Comparison of ENCODE assay signal across 8 cellular contexts in genomic region chr14:91873476-91874265, GRCh38. TPM values are rescaled to one million over a fixed set of nuclear protein-coding genes. Genes with fewer than 3 reads are reported as not detected.
A peak's percentile ranks its signal among the peaks of the same experiment; 100 is the strongest.
DNase-seq lines count a peak whose midpoint lies in the region; ATAC-seq and TF ChIP-seq lines count a peak whose summit lies in the region.

No MANE protein-coding gene starts in this region.

- no peaks in the 10 kb centered on the region for H3K9me2 ChIP-seq in GM23248 (ENCODE audit: insufficient read depth)

- ATAC-seq in GM21367 (IDR thresholded peaks at IDR 0.05; ENCODE audit: unreplicated experiment) (peak; percentile 75), left lung (no peak)

- no peak overlapping the region for H3K27ac Mint-ChIP-seq in neural progenitor cell

- peak overlapping the region; percentile 67 to 68 for H3K27ac ChIP-seq in left lung
- H3K27ac ChIP-seq in neural progenitor cell, result no peak overlapping the region
- no peak overlapping the region for H3K27ac ChIP-seq in GM23248

- H3K27me3 ChIP-seq in left lung (no peaks in the 10 kb centered on the region), neural progenitor cell (no peaks in the 10 kb centered on the region), GM23248 (replicated peaks; ENCODE audit: insufficient read depth) (no peaks in the 10 kb centered on the region)

- no peak for TF ChIP-seq CTCF in left lung (IDR thresholded peaks at IDR 0.05)
- no peak for TF ChIP-seq CTCF in neural progenitor cell (IDR thresholded peaks at IDR 0.05)

- H3K9me3 Mint-ChIP-seq in neural progenitor cell, result peaks cover under 1% of the 10 kb centered on the region

- DNase-seq in DMS153 treated with DMSO at 0.1 percent for 48 hours (lab: John Stamatoyannopoulos, UW; ENCODE audit: unreplicated experiment), result peak; percentile 20
- DNase-seq in HT1080 (ENCODE audit: low read depth), result peak; percentile 26
- DNase-seq in activated T-cell treated with anti-CD3 and anti-CD28 coated beads for 24 hours (ENCODE audit: low read depth), result peak; percentile 52
- no peak for DNase-seq in left lung
- no peak for DNase-seq in NCI-H524 (lab: John Stamatoyannopoulos, UW)
- DNase-seq in neural progenitor cell (ENCODE audit: low spot score), result no peak
- no peak for DNase-seq in GM23248

- H3K4me3 ChIP-seq in left lung, result no peak overlapping the region
- no peak overlapping the region for H3K4me3 ChIP-seq in neural progenitor cell
- no peak overlapping the region for H3K4me3 ChIP-seq in GM23248

- H3K9ac ChIP-seq in neural progenitor cell (no peak overlapping the region), GM23248 (no peak overlapping the region)

- H4K20me1 ChIP-seq in neural progenitor cell (ENCODE audit: low read depth) (no peaks in the 10 kb centered on the region), GM23248 (ENCODE audit: insufficient read depth) (no peaks in the 10 kb centered on the region)

- intact Hi-C loops in left lung (cut with DNase I), result no loop called here

- in situ Hi-C loops in GM23248 (cut with MboI), result no loop called here

- H3K79me2 ChIP-seq in neural progenitor cell (ENCODE audit: low read depth) (no peaks in the 10 kb centered on the region), GM23248 (ENCODE audit: insufficient read depth) (no peaks in the 10 kb centered on the region)

- H3K4me1 ChIP-seq in left lung (peaks cover 24 to 43% of the 10 kb centered on the region in 2 donors), neural progenitor cell (no peaks in the 10 kb centered on the region), GM23248 (ENCODE audit: insufficient read depth) (peaks cover 2% of the 10 kb centered on the region; the same call in 1 of the 2 replicates)

- H3K36me3 Mint-ChIP-seq in neural progenitor cell, result no peaks in the 10 kb centered on the region

- H3K9me3 ChIP-seq in left lung (no peaks in the 10 kb centered on the region), neural progenitor cell (ENCODE audit: low read depth) (no peaks in the 10 kb centered on the region), GM23248 (ENCODE audit: low read depth) (no peaks in the 10 kb centered on the region)

- H3K4me1 Mint-ChIP-seq in neural progenitor cell, result no peaks in the 10 kb centered on the region

- 84 to 85% methylated on average over 15 of the region's 15 CpGs for WGBS in GM23248 (ENCODE audit: low coverage in 1 of 2, low lambda C conversion rate in 2 of 2, missing lambda C conversion rate in 2 of 2), 2 experiments

- H2AFZ ChIP-seq in neural progenitor cell (replicated peaks) (no peak overlapping the region), GM23248 (no peak overlapping the region)

- no peaks in the 10 kb centered on the region for H3F3A ChIP-seq in neural progenitor cell (ENCODE audit: low read depth)
- H3F3A ChIP-seq in GM23248 (ENCODE audit: insufficient read depth), result no peaks in the 10 kb centered on the region

- H3K4me2 ChIP-seq in neural progenitor cell (no peak overlapping the region), GM23248 (ENCODE audit: unreplicated experiment) (no peak overlapping the region)

- H3K27me3 Mint-ChIP-seq in neural progenitor cell (ENCODE audit: insufficient read depth, low read depth), result peaks cover 7% of the 10 kb centered on the region

- H3K4me3 Mint-ChIP-seq in neural progenitor cell, result no peak overlapping the region

- H3K36me3 ChIP-seq in left lung (no peaks in the 10 kb centered on the region), neural progenitor cell (no peaks in the 10 kb centered on the region), GM23248 (ENCODE audit: low read depth) (peaks cover 36% of the 10 kb centered on the region; the same call in 1 of the 2 replicates)

RNA-seq across cellular contexts. Expression of gene TC2N, which starts 6.3 kb away (rescaled TPM):
- not detected in 2 replicates for total RNA-seq in HT1080 (2014; rRNA removed; shearing (Covaris generic))
- polyA plus RNA-seq in HT1080 (2015; cell fraction: cytosol; rRNA removed), result 0.01 and 0.56 TPM in 2 replicates
- polyA plus RNA-seq in HT1080 (2015; cell fraction: nucleus; rRNA removed), result not detected in 2 replicates
- total RNA-seq in left lung (10 to 100 TPM; 43.6 to 58.1 TPM), neural progenitor cell (ENCODE audit: low replicate concordance) (3.8 and 5.8 TPM in 2 replicates)
- total RNA-seq in GM23248 (2014; rRNA removed; shearing (Covaris generic)), result under 0.01 and 0.65 TPM in 2 replicates
- 0.34 and 0.77 TPM in 2 replicates for polyA plus RNA-seq in GM23248 (2016; fragmentation: Nextera tagmentation; extraction: Ambion mirVana)

Comparison
In these comparisons a context has a peak if more than half of its experiments do, and no peak if none do; other contexts are left out.
1. DNase-seq: peak in DMS153 treated with DMSO at 0.1 percent for 48 hours (single experiment), HT1080 (single experiment) and activated T-cell treated with anti-CD3 and anti-CD28 coated beads for 24 hours (single experiment); none in left lung (0 of 2), NCI-H524 (0 of 2), neural progenitor cell (single experiment) and GM23248 (single experiment).
2. H3K27ac ChIP-seq: peak in left lung (2 of 2); none in neural progenitor cell (single experiment) and GM23248 (single experiment).